22 cellular contexts compared by ENCODE assay signal in genomic region chr1:216960716-216961115, GRCh38.
"Had no signal": no experiment of that assay in that cellular context is flagged by ENCODE, and none has a peak within 500 bp of the region (broad histone marks: within the 10 kb centered on the region; RNA-seq: fewer than 3 reads in every experiment).

No MANE protein-coding gene starts in this region.

- H3K4me3 ChIP-seq: adrenal gland, SJCRH30 had no signal

- H3K4me1 ChIP-seq: adrenal gland, SJCRH30 had no signal

- H3K27ac ChIP-seq: adrenal gland, KMS-11, SJCRH30 had no signal

- H3K27me3 ChIP-seq: adrenal gland, SJCRH30 had no signal

- DNase-seq: activated CD4-positive, alpha-beta T cell treated with anti-CD3 and anti-CD28 coated beads for 4 hours; activated CD8-positive, alpha-beta memory T cell treated with anti-CD3 and anti-CD28 coated beads, Interleukin-2, amount 50 U/mL, for 4 hours; activated CD8-positive, alpha-beta T cell treated with anti-CD3 and anti-CD28 coated beads for 36 hours; activated naive CD4-positive, alpha-beta T cell treated with anti-CD3 and anti-CD28 coated beads, Interleukin-2, amount 50 U/mL, for 16 hours; activated naive CD8-positive, alpha-beta T cell treated with anti-CD3 and anti-CD28 coated beads, Interleukin-2, amount 10 ng/mL, durations not matched to agents 7 days and 5 days; adrenal gland; anterior cingulate cortex; NCI-H1092; NCI-H1930; NCI-H2171 treated with DMSO at 0.1 percent for 48 hours; NCI-H226; NCI-H526; NCI-H82; OCI-M1; Right ventricle myocardium superior; RPMI8226; SJCRH30; SK-N-SH; SW 1271 had no signal

- H3K9ac ChIP-seq: KMS-11, SK-N-SH had no signal

- H3K4me2 ChIP-seq: KMS-11, SK-N-SH had no signal

- H3K36me3 ChIP-seq: adrenal gland, SJCRH30 had no signal

- H3K9me3 ChIP-seq: adrenal gland, SJCRH30, SK-N-SH had no signal

- ATAC-seq: activated CD4-positive, CD25-positive, alpha-beta regulatory T cell treated with anti-CD3 and anti-CD28 coated beads, Interleukin-2, amount 50 U/mL, for 24 hours; activated CD8-positive, alpha-beta T cell treated with anti-CD3 and anti-CD28 coated beads for 36 hours; Panc1 had no signal
